Comparison of ENCODE assay signal across 15 cellular contexts in the genomic region with DNA sequence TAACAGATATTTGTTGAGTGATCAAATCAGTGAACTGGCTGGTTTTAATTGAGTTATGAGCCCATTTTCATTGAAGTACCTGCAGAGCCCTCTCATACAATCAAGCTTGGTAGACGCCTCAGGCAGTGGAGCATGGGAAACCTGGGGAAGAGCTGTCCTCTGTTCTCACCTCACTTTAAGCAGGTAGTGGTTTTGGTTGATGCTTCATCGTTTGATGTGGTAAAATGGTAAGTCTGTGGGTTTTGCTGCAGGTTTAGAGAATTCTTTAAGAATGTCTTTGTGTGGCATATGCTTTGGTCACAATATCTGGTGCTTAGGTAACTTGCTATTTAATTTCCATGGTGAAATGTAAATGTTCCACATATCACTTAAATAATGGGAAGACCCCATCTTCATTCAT. TPM values are rescaled to one million over a fixed set of nuclear protein-coding genes. Genes with fewer than 3 reads are reported as not detected.
DNase-seq lines count a peak whose midpoint lies in the region; ATAC-seq, FAIRE-seq and TF ChIP-seq lines count a peak whose summit lies in the region.
"Had no signal": no experiment of that assay in that cellular context is flagged by ENCODE, and none has a peak within 500 bp of the region (broad histone marks: within the 10 kb centered on the region; RNA-seq: fewer than 3 reads in every experiment).

No MANE protein-coding gene starts in this region.

- no peaks in the 10 kb centered on the region for H3K27me3 ChIP-seq in BE2C
- peaks cover 27% of the 10 kb centered on the region for H3K27me3 ChIP-seq in MM.1S (replicated peaks; ENCODE audit: insufficient read depth, low read length)
- H3K27me3 ChIP-seq in GM12878 (replicated peaks in 1 of 2; ENCODE audit: control insufficient read depth in 2 of 2, insufficient read depth in 2 of 2, low read length in 1 of 2), result no peaks in the 10 kb centered on the region
- H3K27me3 ChIP-seq in upper lobe of left lung, result no peaks in the 10 kb centered on the region
- H3K27me3 ChIP-seq: cardiac muscle cell, left lung had no signal

- peak; percentile 70 for ATAC-seq in GM12878
- no peak for ATAC-seq in upper lobe of left lung (ENCODE audit: low FRiP score in 2 of 2)
- ATAC-seq: left lung had no signal

- peaks cover 11% of the 10 kb centered on the region for H3F3A ChIP-seq in MM.1S (ENCODE audit: insufficient read depth, low read length)

- CTCF ChIA-PET in GM12878 (lab: Yijun Ruan, JAX), result interaction anchor here (1.7 to 3.1 kb wide), 5 partner anchors 8 to 71 kb away, joined by 6 to 9 read pairs (median 7); no protein-coding TSS in a partner anchor

- H3K4me3 ChIP-seq in BE2C (ENCODE audit: low read depth, low read length) (no peak overlapping the region), GM12865 (ENCODE audit: low read depth, low read length) (no peak overlapping the region), MM.1S (ENCODE audit: low read length) (no peak overlapping the region), GM12878 (no peak overlapping the region), upper lobe of left lung (no peak overlapping the region)
- H3K4me3 ChIP-seq: cardiac muscle cell, left lung, thoracic aorta had no signal

- TF ChIP-seq CTCF in BE2C (IDR thresholded peaks at IDR 0.05; ENCODE audit: low read depth, low read length) (no peak), GM12865 (IDR thresholded peaks at IDR 0.05; ENCODE audit: insufficient read depth, low read depth, low read length, missing control alignments) (no peak), MM.1S (IDR thresholded peaks at IDR 0.05; ENCODE audit: low read length) (no peak), GM12878 (IDR thresholded peaks at IDR 0.05 in 2 of 3, conservative IDR thresholded peaks at IDR 0.05 in 1 of 3; ENCODE audit: control insufficient read depth in 2 of 3, extremely low read depth in 1 of 3, insufficient read depth in 1 of 3, low read depth in 3 of 3, low read length in 3 of 3) (no peak), upper lobe of left lung (IDR thresholded peaks at IDR 0.05) (no peak)

- H4K20me1 ChIP-seq in MM.1S (ENCODE audit: insufficient read depth, low read length), result no peaks in the 10 kb centered on the region
- no peaks in the 10 kb centered on the region for H4K20me1 ChIP-seq in GM12878 (ENCODE audit: control insufficient read depth, insufficient read depth)

- no peaks in the 10 kb centered on the region for H3K9me3 ChIP-seq in BE2C
- no peaks in the 10 kb centered on the region for H3K9me3 ChIP-seq in MM.1S (replicated peaks; ENCODE audit: insufficient read depth, low read length)
- no peaks in the 10 kb centered on the region for H3K9me3 ChIP-seq in GM12878 (replicated peaks; ENCODE audit: control insufficient read depth, insufficient read depth, low read length)
- no peaks in the 10 kb centered on the region for H3K9me3 ChIP-seq in upper lobe of left lung
- H3K9me3 ChIP-seq: left lung, thoracic aorta had no signal

- in situ Hi-C loops in GM12878 (cut with MboI), result no loop called here

- peak; percentile 51 for DNase-seq in BE2C
- DNase-seq in GM12865 (ENCODE audit: low read depth), result peak; percentile 79
- DNase-seq in MM.1S, result peak; percentile 96
- peak; percentile 85 for DNase-seq in GM12878 (ENCODE audit: low read depth, low spot score)
- no peak for DNase-seq in upper lobe of left lung
- DNase-seq in DMS 273 treated with DMSO at 0.1 percent for 48 hours (lab: John Stamatoyannopoulos, UW), result no peak
- DNase-seq in T1000 (lab: John Stamatoyannopoulos, UW), result no peak
- no peak for DNase-seq in SKM-1 treated with dmso at 0.1 percent for 144 hours (lab: John Stamatoyannopoulos, UW; ENCODE audit: unreplicated experiment)
- DNase-seq: head of caudate nucleus, left lung, NCI-H1417 had no signal

- H3K79me2 ChIP-seq in MM.1S (ENCODE audit: low read length) (no peaks in the 10 kb centered on the region), GM12878 (ENCODE audit: control insufficient read depth, insufficient read depth, low read length) (peaks cover 23% of the 10 kb centered on the region)

- H3K36me3 ChIP-seq in BE2C (no peaks in the 10 kb centered on the region; the same call in 1 of the 2 replicates), MM.1S (replicated peaks; ENCODE audit: insufficient read depth, low read length) (no peaks in the 10 kb centered on the region), GM12878 (ENCODE audit: control insufficient read depth in 2 of 2, insufficient read depth in 2 of 2, low read length in 1 of 2) (no peaks in the 10 kb centered on the region), upper lobe of left lung (no peaks in the 10 kb centered on the region)
- H3K36me3 ChIP-seq: cardiac muscle cell, left lung, thoracic aorta had no signal

- H3K9ac ChIP-seq in MM.1S (ENCODE audit: low read length) (no peak overlapping the region), GM12878 (ENCODE audit: control insufficient read depth, insufficient read depth, low read length) (no peak overlapping the region)

- H3K4me1 ChIP-seq in BE2C (peaks cover 8% of the 10 kb centered on the region), MM.1S (ENCODE audit: low read length) (peaks cover 15% of the 10 kb centered on the region), GM12878 (ENCODE audit: control insufficient read depth, insufficient read depth, low read length) (peaks cover 24% of the 10 kb centered on the region), upper lobe of left lung (peaks cover 14 to 29% (median 17%) of the 10 kb centered on the region in 4 donors)

- WGBS in GM12878 (ENCODE audit: insufficient coverage, insufficient replicate concordance, low lambda C conversion rate, missing lambda C conversion rate), result 0% methylated on average over 2 of the region's 2 CpGs
- WGBS in upper lobe of left lung, 2 donors, result 69 to 94% methylated on average over 2 of the region's 2 CpGs

- no peaks in the 10 kb centered on the region for H3K9me2 ChIP-seq in MM.1S (replicated peaks; ENCODE audit: insufficient read depth, low read length)

- H2AFZ ChIP-seq in MM.1S (ENCODE audit: low read length), result no peak overlapping the region
- no peak overlapping the region for H2AFZ ChIP-seq in GM12878 (ENCODE audit: control insufficient read depth, low read depth, low read length)

- 0 out of 2 replicates have a peak overlapping the region, but pooled peaks have one; percentile 3 for H3K4me2 ChIP-seq in MM.1S (ENCODE audit: low read depth, low read length)
- H3K4me2 ChIP-seq in GM12878 (ENCODE audit: control insufficient read depth, insufficient read depth), result peak overlapping the region; percentile 17; the same call in 1 of the 2 replicates

- TF ChIP-seq POLR2A in GM12878 (IDR thresholded peaks at IDR 0.05; ENCODE audit: low read depth, low read length) (no peak), upper lobe of left lung (IDR thresholded peaks at IDR 0.05) (no peak)

- RAD21 ChIA-PET in GM12878 (lab: Charles Lee; ENCODE audit: unreplicated experiment), result interaction anchor here (0.5 to 4.5 kb wide), 7 partner anchors 8 to 70 kb away, joined by 3 to 30 read pairs (median 6); no protein-coding TSS in a partner anchor

- POLR2A ChIA-PET in GM12878 (lab: Charles Lee), result interaction anchor here (0.6 to 1.7 kb wide), 7 partner anchors 12 to 256 kb away, joined by 3 to 5 read pairs (median 3); no protein-coding TSS in a partner anchor

- TF ChIP-seq EP300 in GM12878 (IDR thresholded peaks at IDR 0.05; ENCODE audit: borderline replicate concordance in 1 of 2, control insufficient read depth in 1 of 2, low read depth in 2 of 2, low read length in 2 of 2) (peak; percentile 40 to 66; a peak in 1 of 4 replicates), upper lobe of left lung (IDR thresholded peaks at IDR 0.05) (no peak)

- peak; percentile 89 for FAIRE-seq in GM12878 (lab: Jason Lieb, UNC)
- FAIRE-seq: TTC549 had no signal

- TF ChIP-seq RAD21 in GM12878 (IDR thresholded peaks at IDR 0.05; ENCODE audit: insufficient read depth, low read depth, low read length), result peak; percentile 7; the same call in 1 of the 2 replicates

- H3K27ac ChIP-seq in MM.1S (ENCODE audit: low read length), result no peak overlapping the region
- no peak overlapping the region for H3K27ac ChIP-seq in GM12878 (ENCODE audit: control insufficient read depth, insufficient read depth)
- no peak overlapping the region for H3K27ac ChIP-seq in upper lobe of left lung
- H3K27ac ChIP-seq: cardiac muscle cell, left lung, thoracic aorta had no signal

- intact Hi-C loops in GM12878 (cut with micrococcal nuclease; ENCODE audit: unreplicated experiment), result loop anchor here (2.0 kb wide), 1 partner anchor 72 kb away; no protein-coding TSS in a partner anchor

- BruUV-seq in GM12878 (replicated peaks; lab: Mats Ljungman, UMichigan), result no TSS peak

- SMC1A ChIA-PET in GM12878 (lab: Charles Lee; ENCODE audit: uncharacterized antibody, unreplicated experiment), result interaction anchor here (0.7 to 4.9 kb wide), 10 partner anchors 9 to 196 kb away, joined by 3 to 67 read pairs (median 4); no protein-coding TSS in a partner anchor

TF ChIP-seq in GM12878, 131 proteins besides CTCF, POLR2A, EP300 and RAD21 (continues in another document):
- TF ChIP-seq BCL11A (IDR thresholded peaks at IDR 0.05; ENCODE audit: low read depth, low read length) (0 out of 2 replicates have a peak, but pooled peaks have one; percentile 38), POU2F2 (IDR thresholded peaks at IDR 0.05; ENCODE audit: borderline replicate concordance, low read depth, low read length) (peak; percentile 59; the same call in 1 of the 3 replicates), NBN (IDR thresholded peaks at IDR 0.05) (peak; percentile 62)

RNA-seq across cellular contexts. Expression of gene LAMC1, which starts 10.0 kb away (rescaled TPM):
- 19.8 TPM for polyA plus RNA-seq in BE2C (2012; ENCODE audit: insufficient read depth, insufficient read length, low read depth)
- 162 and 168 TPM in 2 replicates for total RNA-seq in GM12878 (2013; cell fraction: nucleolus; rRNA removed)
- 32.5 and 36.4 TPM in 2 replicates for total RNA-seq in GM12878 (2014; rRNA removed)
- 33.5 and 35.1 TPM in 2 replicates for total RNA-seq in GM12878 (2014; rRNA removed; fragmentation: Illumina TruSeq; extraction: Trizol)
- total RNA-seq in GM12878 (2021), result 45.2 and 51.4 TPM in 2 replicates
- 13.5 TPM for polyA plus RNA-seq in GM12878 (2011; ENCODE audit: low read depth)
- 23.1 and 27.6 TPM in 2 replicates for polyA plus RNA-seq in GM12878 (2011; rRNA removed)
- 11.8 and 17.4 TPM in 2 replicates for polyA plus RNA-seq in GM12878 (2011; cell fraction: cytosol; rRNA removed)
- polyA plus RNA-seq in GM12878 (2011; cell fraction: nucleus; rRNA removed), result 38.7 and 39.2 TPM in 2 replicates
- polyA plus RNA-seq in GM12878 (2012), result 13.5 and 19.7 TPM in 2 replicates
- 33.5 and 37.1 TPM in 2 replicates for polyA plus RNA-seq in GM12878 (2014; fragmentation: Illumina TruSeq; extraction: Trizol)
- 1 to 10 TPM; 4.6 to 5.2 TPM for polyA plus RNA-seq in GM12878 (2014; fragmentation: Nextera tagmentation; extraction: Ambion mirVana)
- 23.6 and 24.6 TPM in 2 replicates for polyA plus RNA-seq in GM12878 (2014; rRNA removed)
- polyA plus RNA-seq in GM12878 (2016; fragmentation: Nextera tagmentation; extraction: Ambion mirVana), result 10 to 100 TPM in 1 of 2 experiments, 1 to 10 TPM in 1; 6.1 to 13.0 TPM
- 30.2 and 64.6 TPM in 2 replicates for polyA minus RNA-seq in GM12878 (2011; rRNA and poly(A)+ RNA removed)
- polyA minus RNA-seq in GM12878 (2011; cell fraction: cytosol; rRNA and poly(A)+ RNA removed), result 12.8 and 14.0 TPM in 2 replicates
- 31.3 and 44.6 TPM in 2 replicates for polyA minus RNA-seq in GM12878 (2011; cell fraction: nucleus; rRNA and poly(A)+ RNA removed)
- 100 to 1,000 TPM in 5 of 6 donors, 10 to 100 TPM in 1; 92.0 to 232 (median 134) TPM for total RNA-seq in upper lobe of left lung
- polyA plus RNA-seq: CD8-positive, alpha-beta memory T cell had no signal

Comparison
In these comparisons a context has a peak if more than half of its experiments do, and no peak if none do; other contexts are left out.
1. DNase-seq: peak in BE2C (single experiment), GM12865 (single experiment), MM.1S (single experiment) and GM12878 (single experiment); none in upper lobe of left lung (0 of 2), DMS 273 treated with DMSO at 0.1 percent for 48 hours (single experiment), T1000 (single experiment) and SKM-1 treated with dmso at 0.1 percent for 144 hours (single experiment).